ENCODE assay signal across 1 cellular context in the genomic region with DNA sequence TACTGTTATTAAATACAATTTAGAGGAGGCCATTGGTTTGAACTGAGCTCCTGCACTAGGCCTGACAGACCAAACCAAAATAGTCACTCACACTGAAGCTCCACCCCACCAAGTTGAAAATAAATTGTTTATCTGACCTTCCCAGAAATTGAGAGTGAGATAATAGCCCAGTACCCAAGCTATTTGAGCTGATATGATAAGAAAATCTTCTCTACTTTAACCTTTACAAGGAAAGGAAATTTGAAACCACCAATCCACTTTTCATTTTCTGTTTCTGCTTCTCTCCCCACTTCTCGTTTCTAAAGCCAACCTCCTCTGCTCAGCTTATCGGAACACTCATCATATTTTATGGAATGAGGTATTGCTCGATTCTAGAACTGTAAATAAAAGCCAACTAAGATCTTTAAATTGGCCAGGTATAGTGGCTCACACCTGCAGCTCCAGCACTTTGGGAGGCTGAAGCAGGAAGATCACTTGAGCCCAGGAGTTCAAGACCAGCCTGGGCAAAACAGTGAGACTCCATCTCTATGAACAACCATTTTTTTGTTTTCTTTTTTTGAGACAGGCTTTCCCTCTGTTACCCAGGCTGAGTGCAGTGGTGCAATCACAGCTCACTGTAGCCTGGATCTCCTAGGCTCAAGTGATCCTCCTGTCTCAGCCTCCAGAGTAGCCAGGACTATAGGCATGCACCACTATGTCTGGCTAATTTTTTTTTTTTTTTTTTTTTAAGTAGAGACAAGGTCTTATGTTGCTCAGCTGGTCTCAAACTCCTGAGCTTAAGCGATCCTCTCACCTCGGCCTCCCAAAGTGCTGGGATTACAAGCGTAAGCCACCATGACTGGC.
A peak's percentile ranks its signal among the peaks of the same experiment; 100 is the strongest.
TF ChIP-seq lines count a peak whose summit lies in the region.

No MANE protein-coding gene starts in this region.

TF ChIP-seq in K562, 482 proteins besides CTCF, POLR2A, EP300 and RAD21 (continued from another document and continues in another):
- TF ChIP-seq ZBTB5 (IDR thresholded peaks at IDR 0.05) (no peak), SIRT6 (IDR thresholded peaks at IDR 0.05; ENCODE audit: low read depth, low read length) (no peak), RBFOX2 (IDR thresholded peaks at IDR 0.05; ENCODE audit: low read depth, low read length) (no peak), YY1 (IDR thresholded peaks at IDR 0.05; ENCODE audit: borderline replicate concordance in 1 of 3, control insufficient read depth in 1 of 3, extremely low read depth in 1 of 3, insufficient read depth in 3 of 3, insufficient read length in 1 of 3, insufficient replicate concordance in 2 of 3, low read depth in 1 of 3, low read length in 2 of 3) (no peak), SNRNP70 (optimal IDR thresholded peaks at IDR 0.05; ENCODE audit: low read depth, low read length) (no peak), ZNF445 (CRISPR knock-in tag; IDR thresholded peaks at IDR 0.05; ENCODE audit: low read depth) (no peak), U2AF1 (optimal IDR thresholded peaks at IDR 0.05; ENCODE audit: low read depth, low read length) (no peak), ZFP91 (CRISPR knock-in tag; IDR thresholded peaks at IDR 0.05) (no peak), ZNF778 (CRISPR knock-in tag; IDR thresholded peaks at IDR 0.05) (no peak), L3MBTL2 (IDR thresholded peaks at IDR 0.05) (no peak; the same call in 1 of the 2 replicates), POLR2G (IDR thresholded peaks at IDR 0.05; ENCODE audit: low read depth, low read length) (no peak), ZNF707 (CRISPR knock-in tag; conservative IDR thresholded peaks at IDR 0.05) (no peak), POLR3A (IDR thresholded peaks at IDR 0.05; ENCODE audit: borderline replicate concordance, extremely low read depth, insufficient read depth, insufficient read length) (no peak), SRSF7 (optimal IDR thresholded peaks at IDR 0.05; ENCODE audit: low read depth, low read length) (no peak), RAD51 (IDR thresholded peaks at IDR 0.05; ENCODE audit: borderline replicate concordance, low read depth) (no peak), THRAP3 (IDR thresholded peaks at IDR 0.05; ENCODE audit: borderline replicate concordance) (no peak), KDM4B (IDR thresholded peaks at IDR 0.05; ENCODE audit: borderline replicate concordance in 2 of 2, low read depth in 1 of 2) (no peak), HCFC1 (IDR thresholded peaks at IDR 0.05; ENCODE audit: low read depth, low read length) (no peak), ZNF75A (CRISPR knock-in tag; IDR thresholded peaks at IDR 0.05) (no peak), ZNF184 (CRISPR knock-in tag; IDR thresholded peaks at IDR 0.05) (no peak), OTX1 (CRISPR knock-in tag; IDR thresholded peaks at IDR 0.05) (no peak), EHMT2 (IDR thresholded peaks at IDR 0.05) (no peak), MYC (IDR thresholded peaks at IDR 0.05; ENCODE audit: low read depth, low read length) (no peak), MYC (CRISPR knock-in tag; IDR thresholded peaks at IDR 0.05; ENCODE audit: borderline replicate concordance, low read depth) (no peak), HMBOX1 (IDR thresholded peaks at IDR 0.05) (peak; percentile 52; the same call in 1 of the 2 replicates), ZNF444 (CRISPR knock-in tag; IDR thresholded peaks at IDR 0.05) (no peak), ZNF639 (CRISPR knock-in tag; conservative IDR thresholded peaks at IDR 0.05 in 1 of 2, IDR thresholded peaks at IDR 0.05 in 1 of 2) (no peak), TRIM28 (IDR thresholded peaks at IDR 0.05) (no peak), ZNF253 (CRISPR knock-in tag; conservative IDR thresholded peaks at IDR 0.05) (no peak), TAL1 (IDR thresholded peaks at IDR 0.05) (peak; percentile 89), POLR3G (IDR thresholded peaks at IDR 0.05; ENCODE audit: extremely low read depth, insufficient read length, insufficient replicate concordance) (no peak), NFYB (IDR thresholded peaks at IDR 0.05; ENCODE audit: extremely low read depth, insufficient read length) (no peak), HINFP (tag; conservative IDR thresholded peaks at IDR 0.05; ENCODE audit: low read depth) (no peak), HNRNPLL (IDR thresholded peaks at IDR 0.05; ENCODE audit: low read depth, low read length, poor library complexity, severe bottlenecking) (no peak), ZNF197 (CRISPR knock-in tag; IDR thresholded peaks at IDR 0.05; ENCODE audit: low read depth) (no peak), LCOR (CRISPR knock-in tag; IDR thresholded peaks at IDR 0.05) (no peak), POLR2AphosphoS2 (IDR thresholded peaks at IDR 0.05; ENCODE audit: low read length) (no peak), ZNF140 (CRISPR knock-in tag; IDR thresholded peaks at IDR 0.05) (no peak), NCOA6 (IDR thresholded peaks at IDR 0.05) (no peak)
- TF ChIP-seq, protein P1, sequence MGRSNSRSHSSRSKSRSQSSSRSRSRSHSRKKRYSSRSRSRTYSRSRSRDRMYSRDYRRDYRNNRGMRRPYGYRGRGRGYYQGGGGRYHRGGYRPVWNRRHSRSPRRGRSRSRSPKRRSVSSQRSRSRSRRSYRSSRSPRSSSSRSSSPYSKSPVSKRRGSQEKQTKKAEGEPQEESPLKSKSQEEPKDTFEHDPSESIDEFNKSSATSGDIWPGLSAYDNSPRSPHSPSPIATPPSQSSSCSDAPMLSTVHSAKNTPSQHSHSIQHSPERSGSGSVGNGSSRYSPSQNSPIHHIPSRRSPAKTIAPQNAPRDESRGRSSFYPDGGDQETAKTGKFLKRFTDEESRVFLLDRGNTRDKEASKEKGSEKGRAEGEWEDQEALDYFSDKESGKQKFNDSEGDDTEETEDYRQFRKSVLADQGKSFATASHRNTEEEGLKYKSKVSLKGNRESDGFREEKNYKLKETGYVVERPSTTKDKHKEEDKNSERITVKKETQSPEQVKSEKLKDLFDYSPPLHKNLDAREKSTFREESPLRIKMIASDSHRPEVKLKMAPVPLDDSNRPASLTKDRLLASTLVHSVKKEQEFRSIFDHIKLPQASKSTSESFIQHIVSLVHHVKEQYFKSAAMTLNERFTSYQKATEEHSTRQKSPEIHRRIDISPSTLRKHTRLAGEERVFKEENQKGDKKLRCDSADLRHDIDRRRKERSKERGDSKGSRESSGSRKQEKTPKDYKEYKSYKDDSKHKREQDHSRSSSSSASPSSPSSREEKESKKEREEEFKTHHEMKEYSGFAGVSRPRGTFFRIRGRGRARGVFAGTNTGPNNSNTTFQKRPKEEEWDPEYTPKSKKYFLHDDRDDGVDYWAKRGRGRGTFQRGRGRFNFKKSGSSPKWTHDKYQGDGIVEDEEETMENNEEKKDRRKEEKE (IDR thresholded peaks at IDR 0.05; ENCODE audit: borderline replicate concordance in 1 of 2, control insufficient read depth in 1 of 2, low read depth in 2 of 2, low read length in 1 of 2), result no peak
- TF ChIP-seq, protein P2, sequence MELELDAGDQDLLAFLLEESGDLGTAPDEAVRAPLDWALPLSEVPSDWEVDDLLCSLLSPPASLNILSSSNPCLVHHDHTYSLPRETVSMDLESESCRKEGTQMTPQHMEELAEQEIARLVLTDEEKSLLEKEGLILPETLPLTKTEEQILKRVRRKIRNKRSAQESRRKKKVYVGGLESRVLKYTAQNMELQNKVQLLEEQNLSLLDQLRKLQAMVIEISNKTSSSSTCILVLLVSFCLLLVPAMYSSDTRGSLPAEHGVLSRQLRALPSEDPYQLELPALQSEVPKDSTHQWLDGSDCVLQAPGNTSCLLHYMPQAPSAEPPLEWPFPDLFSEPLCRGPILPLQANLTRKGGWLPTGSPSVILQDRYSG (tag; conservative IDR thresholded peaks at IDR 0.05; ENCODE audit: low read depth), result no peak
- TF ChIP-seq, protein P3, sequence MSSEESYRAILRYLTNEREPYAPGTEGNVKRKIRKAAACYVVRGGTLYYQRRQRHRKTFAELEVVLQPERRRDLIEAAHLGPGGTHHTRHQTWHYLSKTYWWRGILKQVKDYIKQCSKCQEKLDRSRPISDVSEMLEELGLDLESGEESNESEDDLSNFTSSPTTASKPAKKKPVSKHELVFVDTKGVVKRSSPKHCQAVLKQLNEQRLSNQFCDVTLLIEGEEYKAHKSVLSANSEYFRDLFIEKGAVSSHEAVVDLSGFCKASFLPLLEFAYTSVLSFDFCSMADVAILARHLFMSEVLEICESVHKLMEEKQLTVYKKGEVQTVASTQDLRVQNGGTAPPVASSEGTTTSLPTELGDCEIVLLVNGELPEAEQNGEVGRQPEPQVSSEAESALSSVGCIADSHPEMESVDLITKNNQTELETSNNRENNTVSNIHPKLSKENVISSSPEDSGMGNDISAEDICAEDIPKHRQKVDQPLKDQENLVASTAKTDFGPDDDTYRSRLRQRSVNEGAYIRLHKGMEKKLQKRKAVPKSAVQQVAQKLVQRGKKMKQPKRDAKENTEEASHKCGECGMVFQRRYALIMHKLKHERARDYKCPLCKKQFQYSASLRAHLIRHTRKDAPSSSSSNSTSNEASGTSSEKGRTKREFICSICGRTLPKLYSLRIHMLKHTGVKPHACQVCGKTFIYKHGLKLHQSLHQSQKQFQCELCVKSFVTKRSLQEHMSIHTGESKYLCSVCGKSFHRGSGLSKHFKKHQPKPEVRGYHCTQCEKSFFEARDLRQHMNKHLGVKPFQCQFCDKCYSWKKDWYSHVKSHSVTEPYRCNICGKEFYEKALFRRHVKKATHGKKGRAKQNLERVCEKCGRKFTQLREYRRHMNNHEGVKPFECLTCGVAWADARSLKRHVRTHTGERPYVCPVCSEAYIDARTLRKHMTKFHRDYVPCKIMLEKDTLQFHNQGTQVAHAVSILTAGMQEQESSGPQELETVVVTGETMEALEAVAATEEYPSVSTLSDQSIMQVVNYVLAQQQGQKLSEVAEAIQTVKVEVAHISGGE (CRISPR knock-in tag; IDR thresholded peaks at IDR 0.05), result no peak
